ENCODE assay signal across 8 cellular contexts in the genomic region with DNA sequence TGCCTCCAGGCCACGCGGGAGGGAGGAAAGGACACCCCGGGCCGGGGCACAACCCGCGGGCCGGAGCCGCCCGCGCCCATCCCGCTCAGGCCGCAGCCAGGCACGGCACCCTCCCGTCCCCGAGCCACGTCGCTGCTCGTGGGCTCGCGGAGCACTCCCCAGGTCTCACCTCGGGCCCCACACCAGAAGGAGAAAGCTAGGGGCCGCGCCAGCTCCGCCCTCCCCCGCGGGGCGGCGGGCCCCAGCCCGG. TPM values are rescaled to one million over a fixed set of nuclear protein-coding genes. Genes with fewer than 3 reads are reported as not detected.
DNase-seq lines count a peak whose midpoint lies in the region; ATAC-seq, FAIRE-seq and TF ChIP-seq lines count a peak whose summit lies in the region.

No MANE protein-coding gene starts in this region.

- H3K27me3 ChIP-seq in HepG2 (ENCODE audit: control insufficient read depth in 1 of 2, insufficient read depth in 2 of 2, low read length in 2 of 2): no peaks in the 10 kb centered on the region; a peak in 1 of 5 replicates

- H2AFZ ChIP-seq in HepG2 (ENCODE audit: low read length): no peak overlapping the region

- H3K4me3 ChIP-seq in HepG2 (replicated peaks in 1 of 3; ENCODE audit: insufficient read depth in 1 of 3, low read depth in 2 of 3, low read length in 3 of 3): peak overlapping the region; percentile 81 to 89 (median 82)

- H3K9ac ChIP-seq in HepG2 (ENCODE audit: insufficient read depth, low read depth, low read length): peak overlapping the region; percentile 99

- H3K36me3 Mint-ChIP-seq in activated naive CD4-positive, alpha-beta T cell treated with anti-CD3 and anti-CD28 coated beads for 36 hours (ENCODE audit: low read depth): peaks cover 25% of the 10 kb centered on the region
- peaks cover 17% of the 10 kb centered on the region for H3K36me3 Mint-ChIP-seq in activated naive CD8-positive, alpha-beta T cell treated with anti-CD3 and anti-CD28 coated beads, Interleukin-2, amount 10 ng/mL, durations not matched to agents 7 days and 5 days
- H3K36me3 Mint-ChIP-seq in type B pancreatic cell: peaks cover 20% of the 10 kb centered on the region

- H3K27ac Mint-ChIP-seq in activated naive CD4-positive, alpha-beta T cell treated with anti-CD3 and anti-CD28 coated beads for 36 hours: peak overlapping the region; percentile 100
- peak overlapping the region; percentile 100 for H3K27ac Mint-ChIP-seq in activated naive CD8-positive, alpha-beta T cell treated with anti-CD3 and anti-CD28 coated beads, Interleukin-2, amount 10 ng/mL, durations not matched to agents 7 days and 5 days
- peak overlapping the region; percentile 100 for H3K27ac Mint-ChIP-seq in type B pancreatic cell

- no peak for ATAC-seq in activated naive CD8-positive, alpha-beta T cell treated with anti-CD3 and anti-CD28 coated beads, Interleukin-2, amount 10 ng/mL, durations not matched to agents 7 days and 5 days (ENCODE audit: low read depth)
- ATAC-seq in HepG2: no peak; the same call in 1 of the 3 replicates

- peaks cover 75% of the 10 kb centered on the region for H3K4me1 ChIP-seq in HepG2 (ENCODE audit: insufficient read depth, low read length)

- TF ChIP-seq RAD21 in HepG2 (CRISPR knock-in tag; IDR thresholded peaks at IDR 0.05): peak; percentile 76

- H3K9me3 ChIP-seq in HepG2 (ENCODE audit: low read length): no peaks in the 10 kb centered on the region

- peaks cover 0 to under 1% of the 10 kb centered on the region in 2 experiments; a peak in 3 of 5 replicates for H3K36me3 ChIP-seq in HepG2 (replicated peaks in 1 of 2; ENCODE audit: control insufficient read depth in 1 of 2, insufficient read depth in 2 of 2, low read length in 2 of 2)

- DNase-seq in activated naive CD4-positive, alpha-beta T cell treated with anti-CD3 and anti-CD28 coated beads for 36 hours: no peak
- DNase-seq in activated naive CD4-positive, alpha-beta T cell treated with anti-CD3 and anti-CD28 coated beads, Interleukin-2, amount 50 U/mL, for 16 hours: no peak
- no peak for DNase-seq in activated naive CD8-positive, alpha-beta T cell treated with anti-CD3 and anti-CD28 coated beads, Interleukin-2, amount 10 ng/mL, durations not matched to agents 7 days and 5 days
- no peak for DNase-seq in HepG2 (ENCODE audit: low spot score)
- no peak for DNase-seq in type B pancreatic cell (ENCODE audit: extremely low spot score, unreplicated experiment)
- no peak for DNase-seq in activated CD4-positive, CD25-positive, alpha-beta regulatory T cell (lab: John Stamatoyannopoulos, UW)
- DNase-seq in NOMO-1 (lab: John Stamatoyannopoulos, UW; ENCODE audit: unreplicated experiment in 2 of 2): no peak
- DNase-seq in globus pallidus (ENCODE audit: low spot score): no peak

- CTCF ChIA-PET in activated naive CD4-positive, alpha-beta T cell treated with anti-CD3 and anti-CD28 coated beads for 36 hours (lab: Charles Lee): interaction anchor here (1.2 kb wide), 1 partner anchor 372 kb away, joined by 3 read pairs; a partner anchor contains a TSS
- CTCF ChIA-PET in HepG2 (lab: Yijun Ruan, JAX; ENCODE audit: low intra/inter-chr PET ratio, low total read pairs): no interaction called here

- WGBS in HepG2 (ENCODE audit: low lambda C conversion rate): 0% methylated on average over 9 of the region's 29 CpGs

- peak overlapping the region; percentile 97 for H3K27ac ChIP-seq in HepG2 (ENCODE audit: extremely low read length, insufficient read depth, low read length)

- intact Hi-C loops in activated naive CD4-positive, alpha-beta T cell treated with anti-CD3 and anti-CD28 coated beads for 36 hours (cut with micrococcal nuclease): loop anchor here (1.0 to 5.0 kb wide), 14 partner anchors 41 to 1178 kb away; a partner anchor contains a TSS
- intact Hi-C loops in HepG2 (cut with micrococcal nuclease; ENCODE audit: unreplicated experiment): loop anchor here (2.0 kb wide), 1 partner anchor 42 kb away; no protein-coding TSS in a partner anchor

- H4K20me1 ChIP-seq in HepG2 (ENCODE audit: insufficient read depth, low read length): peaks cover 51% of the 10 kb centered on the region

- H3K79me2 ChIP-seq in HepG2 (ENCODE audit: insufficient read depth, low read length): peaks cover 90% of the 10 kb centered on the region

- no peaks in the 10 kb centered on the region for H3K27me3 Mint-ChIP-seq in activated naive CD4-positive, alpha-beta T cell treated with anti-CD3 and anti-CD28 coated beads for 36 hours (ENCODE audit: low read depth)
- no peaks in the 10 kb centered on the region for H3K27me3 Mint-ChIP-seq in activated naive CD8-positive, alpha-beta T cell treated with anti-CD3 and anti-CD28 coated beads, Interleukin-2, amount 10 ng/mL, durations not matched to agents 7 days and 5 days
- H3K27me3 Mint-ChIP-seq in type B pancreatic cell: peaks cover 4% of the 10 kb centered on the region

- peaks cover 70% of the 10 kb centered on the region for H3K4me1 Mint-ChIP-seq in activated naive CD4-positive, alpha-beta T cell treated with anti-CD3 and anti-CD28 coated beads for 36 hours (ENCODE audit: low read depth)
- H3K4me1 Mint-ChIP-seq in activated naive CD8-positive, alpha-beta T cell treated with anti-CD3 and anti-CD28 coated beads, Interleukin-2, amount 10 ng/mL, durations not matched to agents 7 days and 5 days: peaks cover 52% of the 10 kb centered on the region
- peaks cover 45% of the 10 kb centered on the region for H3K4me1 Mint-ChIP-seq in type B pancreatic cell (ENCODE audit: unreplicated experiment)

- POLR2A ChIA-PET in activated naive CD8-positive, alpha-beta T cell treated with anti-CD3 and anti-CD28 coated beads, Interleukin-2, amount 10 ng/mL, durations not matched to agents 7 days and 5 days (lab: Charles Lee): interaction anchor here (0.6 to 2.6 kb wide), 13 partner anchors 10 to 693 kb away, joined by 3 to 9 read pairs (median 5); a partner anchor contains a TSS
- POLR2A ChIA-PET in HepG2 (lab: Yijun Ruan, JAX): interaction anchor here (0.6 to 4.3 kb wide), 40 partner anchors 9 to 728 kb away, joined by 3 to 55 read pairs (median 4); a partner anchor contains a TSS

- no peak for TF ChIP-seq CTCF in HepG2 (CRISPR knock-in tag; IDR thresholded peaks at IDR 0.05)
- no peak for TF ChIP-seq CTCF in type B pancreatic cell (conservative IDR thresholded peaks at IDR 0.05)

- TF ChIP-seq EP300 in HepG2 (IDR thresholded peaks at IDR 0.05; ENCODE audit: low read depth in 2 of 2, low read length in 2 of 2) (no peak; a peak in 1 of 4 replicates), HepG2 (CRISPR knock-in tag; IDR thresholded peaks at IDR 0.05; ENCODE audit: borderline replicate concordance) (no peak)

- in situ Hi-C loops in HepG2 (cut with HindIII; ENCODE audit: extremely low pct_ligation_motif_present, low pct_unique_long_range_greater_than_20kb): loop anchor here (5.0 kb wide), 2 partner anchors 37 to 48 kb away; no protein-coding TSS in a partner anchor

- TF ChIP-seq POLR2A in HepG2 (IDR thresholded peaks at IDR 0.05; ENCODE audit: insufficient read depth in 1 of 2, low read depth in 2 of 2, low read length in 2 of 2): peak; percentile 78 to 85

- H3K4me3 Mint-ChIP-seq in activated naive CD4-positive, alpha-beta T cell treated with anti-CD3 and anti-CD28 coated beads for 36 hours: peak overlapping the region; percentile 100
- peak overlapping the region; percentile 100 for H3K4me3 Mint-ChIP-seq in activated naive CD8-positive, alpha-beta T cell treated with anti-CD3 and anti-CD28 coated beads, Interleukin-2, amount 10 ng/mL, durations not matched to agents 7 days and 5 days
- peak overlapping the region; percentile 100 for H3K4me3 Mint-ChIP-seq in type B pancreatic cell

- FAIRE-seq in HepG2 (lab: Jason Lieb, UNC): no peak

- BruUV-seq in HepG2 (replicated peaks; lab: Mats Ljungman, UMichigan): no TSS peak

- no peaks in the 10 kb centered on the region for H3K9me3 Mint-ChIP-seq in activated naive CD4-positive, alpha-beta T cell treated with anti-CD3 and anti-CD28 coated beads for 36 hours
- no peaks in the 10 kb centered on the region for H3K9me3 Mint-ChIP-seq in activated naive CD8-positive, alpha-beta T cell treated with anti-CD3 and anti-CD28 coated beads, Interleukin-2, amount 10 ng/mL, durations not matched to agents 7 days and 5 days
- H3K9me3 Mint-ChIP-seq in type B pancreatic cell: no peaks in the 10 kb centered on the region

- H3K4me2 ChIP-seq in HepG2 (ENCODE audit: low read depth, low read length): peak overlapping the region; percentile 96

RNA-seq across cellular contexts. Expression of a gene that starts 0.6 kb away (rescaled TPM):
- 100 to 1,000 TPM; 278 to 297 TPM for total RNA-seq in activated naive CD4-positive, alpha-beta T cell treated with anti-CD3 and anti-CD28 coated beads for 36 hours
- 100 to 1,000 TPM; 158 TPM for total RNA-seq in activated naive CD8-positive, alpha-beta T cell treated with anti-CD3 and anti-CD28 coated beads, Interleukin-2, amount 10 ng/mL, durations not matched to agents 7 days and 5 days
- 707 and 912 TPM in 2 replicates for total RNA-seq in HepG2 (2016; rRNA removed; fragmentation: Illumina TruSeq; extraction: Trizol)
- 195 and 216 TPM in 2 replicates for total RNA-seq in HepG2 (2016; cell fraction: cytosol; rRNA removed; fragmentation: Illumina TruSeq; extraction: Trizol; ENCODE audit: low read depth)
- 687 and 831 TPM in 2 replicates for total RNA-seq in HepG2 (2016; cell fraction: insoluble cytoplasmic fraction; rRNA removed; fragmentation: Illumina TruSeq; extraction: Trizol)
- 620 and 676 TPM in 2 replicates for total RNA-seq in HepG2 (2016; cell fraction: membrane; rRNA removed; fragmentation: Illumina TruSeq; extraction: Trizol)
- total RNA-seq in HepG2 (2016; cell fraction: nucleus; rRNA removed; fragmentation: Illumina TruSeq; extraction: Trizol): 437 and 494 TPM in 2 replicates
- 434 and 464 TPM in 2 replicates for polyA plus RNA-seq in HepG2 (2011; rRNA removed)
- 419 and 448 TPM in 2 replicates for polyA plus RNA-seq in HepG2 (2011; cell fraction: cytosol; rRNA removed)
- 618 and 764 TPM in 2 replicates for polyA plus RNA-seq in HepG2 (2011; cell fraction: nucleus; rRNA removed)
- 461 and 517 TPM in 2 replicates for polyA plus RNA-seq in HepG2 (2012)
- 179 and 188 TPM in 2 replicates for polyA plus RNA-seq in HepG2 (2016; cell fraction: cytosol; fragmentation: Illumina TruSeq; extraction: Trizol; ENCODE audit: low read depth)
- 695 and 895 TPM in 2 replicates for polyA plus RNA-seq in HepG2 (2016; cell fraction: insoluble cytoplasmic fraction; fragmentation: Illumina TruSeq; extraction: Trizol; ENCODE audit: low read depth)
- polyA plus RNA-seq in HepG2 (2016; cell fraction: membrane; fragmentation: Illumina TruSeq; extraction: Trizol; ENCODE audit: low read depth): 483 and 563 TPM in 2 replicates
- polyA plus RNA-seq in HepG2 (2016; cell fraction: nucleus; fragmentation: Illumina TruSeq; extraction: Trizol; ENCODE audit: insufficient read depth, low read depth): 674 and 742 TPM in 2 replicates
- polyA minus RNA-seq in HepG2 (2011; rRNA and poly(A)+ RNA removed; ENCODE audit: low replicate concordance): 303 and 643 TPM in 2 replicates
- polyA minus RNA-seq in HepG2 (2011; cell fraction: cytosol; rRNA and poly(A)+ RNA removed): 590 and 596 TPM in 2 replicates
- polyA minus RNA-seq in HepG2 (2011; cell fraction: nucleus; rRNA and poly(A)+ RNA removed): 603 and 678 TPM in 2 replicates
- total RNA-seq in type B pancreatic cell (ENCODE audit: low replicate concordance): 466 and 659 TPM in 2 replicates

RNA-seq across cellular contexts. Expression of a gene that starts 0.9 kb away (rescaled TPM):
- total RNA-seq in activated naive CD4-positive, alpha-beta T cell treated with anti-CD3 and anti-CD28 coated beads for 36 hours: 100 to 1,000 TPM; 216 to 227 TPM
- total RNA-seq in activated naive CD8-positive, alpha-beta T cell treated with anti-CD3 and anti-CD28 coated beads, Interleukin-2, amount 10 ng/mL, durations not matched to agents 7 days and 5 days: 100 to 1,000 TPM; 259 to 275 TPM
- total RNA-seq in HepG2 (2016; rRNA removed; fragmentation: Illumina TruSeq; extraction: Trizol): 493 and 750 TPM in 2 replicates
- total RNA-seq in HepG2 (2016; cell fraction: cytosol; rRNA removed; fragmentation: Illumina TruSeq; extraction: Trizol; ENCODE audit: low read depth): 68.0 and 78.0 TPM in 2 replicates
- 485 and 732 TPM in 2 replicates for total RNA-seq in HepG2 (2016; cell fraction: insoluble cytoplasmic fraction; rRNA removed; fragmentation: Illumina TruSeq; extraction: Trizol)
- 155 and 168 TPM in 2 replicates for total RNA-seq in HepG2 (2016; cell fraction: membrane; rRNA removed; fragmentation: Illumina TruSeq; extraction: Trizol)
- total RNA-seq in HepG2 (2016; cell fraction: nucleus; rRNA removed; fragmentation: Illumina TruSeq; extraction: Trizol): 303 and 351 TPM in 2 replicates
- 579 and 733 TPM in 2 replicates for polyA plus RNA-seq in HepG2 (2011; rRNA removed)
- polyA plus RNA-seq in HepG2 (2011; cell fraction: cytosol; rRNA removed): 208 and 366 TPM in 2 replicates
- polyA plus RNA-seq in HepG2 (2011; cell fraction: nucleus; rRNA removed): 383 and 475 TPM in 2 replicates
- polyA plus RNA-seq in HepG2 (2012): 320 and 513 TPM in 2 replicates
- 35.1 and 36.8 TPM in 2 replicates for polyA plus RNA-seq in HepG2 (2016; cell fraction: cytosol; fragmentation: Illumina TruSeq; extraction: Trizol; ENCODE audit: low read depth)
- 746 and 761 TPM in 2 replicates for polyA plus RNA-seq in HepG2 (2016; cell fraction: insoluble cytoplasmic fraction; fragmentation: Illumina TruSeq; extraction: Trizol; ENCODE audit: low read depth)
- 102 and 104 TPM in 2 replicates for polyA plus RNA-seq in HepG2 (2016; cell fraction: membrane; fragmentation: Illumina TruSeq; extraction: Trizol; ENCODE audit: low read depth)
- 515 and 562 TPM in 2 replicates for polyA plus RNA-seq in HepG2 (2016; cell fraction: nucleus; fragmentation: Illumina TruSeq; extraction: Trizol; ENCODE audit: insufficient read depth, low read depth)
- 234 and 609 TPM in 2 replicates for polyA minus RNA-seq in HepG2 (2011; rRNA and poly(A)+ RNA removed; ENCODE audit: low replicate concordance)
- 218 and 237 TPM in 2 replicates for polyA minus RNA-seq in HepG2 (2011; cell fraction: cytosol; rRNA and poly(A)+ RNA removed)
- 446 and 458 TPM in 2 replicates for polyA minus RNA-seq in HepG2 (2011; cell fraction: nucleus; rRNA and poly(A)+ RNA removed)
- 333 and 425 TPM in 2 replicates for total RNA-seq in type B pancreatic cell (ENCODE audit: low replicate concordance)

RNA-seq across cellular contexts. Expression of a gene that starts 41.2 kb away (rescaled TPM):
- total RNA-seq in activated naive CD4-positive, alpha-beta T cell treated with anti-CD3 and anti-CD28 coated beads for 36 hours: 10 to 100 TPM; 19.5 to 19.6 TPM
- 10 to 100 TPM; 17.7 to 18.3 TPM for total RNA-seq in activated naive CD8-positive, alpha-beta T cell treated with anti-CD3 and anti-CD28 coated beads, Interleukin-2, amount 10 ng/mL, durations not matched to agents 7 days and 5 days
- total RNA-seq in HepG2 (2016; rRNA removed; fragmentation: Illumina TruSeq; extraction: Trizol): 43.3 and 45.4 TPM in 2 replicates
- total RNA-seq in HepG2 (2016; cell fraction: cytosol; rRNA removed; fragmentation: Illumina TruSeq; extraction: Trizol; ENCODE audit: low read depth): 60.7 and 66.0 TPM in 2 replicates
- 39.9 and 41.1 TPM in 2 replicates for total RNA-seq in HepG2 (2016; cell fraction: insoluble cytoplasmic fraction; rRNA removed; fragmentation: Illumina TruSeq; extraction: Trizol)
- total RNA-seq in HepG2 (2016; cell fraction: membrane; rRNA removed; fragmentation: Illumina TruSeq; extraction: Trizol): 26.8 and 27.2 TPM in 2 replicates
- total RNA-seq in HepG2 (2016; cell fraction: nucleus; rRNA removed; fragmentation: Illumina TruSeq; extraction: Trizol): 40.7 and 47.5 TPM in 2 replicates
- 28.0 and 29.5 TPM in 2 replicates for polyA plus RNA-seq in HepG2 (2011; rRNA removed)
- 14.2 and 16.0 TPM in 2 replicates for polyA plus RNA-seq in HepG2 (2011; cell fraction: cytosol; rRNA removed)
- 67.3 and 75.5 TPM in 2 replicates for polyA plus RNA-seq in HepG2 (2011; cell fraction: nucleus; rRNA removed)
- polyA plus RNA-seq in HepG2 (2012): 28.7 and 33.3 TPM in 2 replicates
- 3.3 and 4.4 TPM in 2 replicates for polyA plus RNA-seq in HepG2 (2016; cell fraction: cytosol; fragmentation: Illumina TruSeq; extraction: Trizol; ENCODE audit: low read depth)
- 24.1 and 27.0 TPM in 2 replicates for polyA plus RNA-seq in HepG2 (2016; cell fraction: insoluble cytoplasmic fraction; fragmentation: Illumina TruSeq; extraction: Trizol; ENCODE audit: low read depth)
- polyA plus RNA-seq in HepG2 (2016; cell fraction: membrane; fragmentation: Illumina TruSeq; extraction: Trizol; ENCODE audit: low read depth): 6.7 and 9.3 TPM in 2 replicates
- 43.0 and 49.1 TPM in 2 replicates for polyA plus RNA-seq in HepG2 (2016; cell fraction: nucleus; fragmentation: Illumina TruSeq; extraction: Trizol; ENCODE audit: insufficient read depth, low read depth)
- 62.3 and 67.5 TPM in 2 replicates for polyA minus RNA-seq in HepG2 (2011; rRNA and poly(A)+ RNA removed; ENCODE audit: low replicate concordance)
- 23.7 and 25.8 TPM in 2 replicates for polyA minus RNA-seq in HepG2 (2011; cell fraction: cytosol; rRNA and poly(A)+ RNA removed)
- polyA minus RNA-seq in HepG2 (2011; cell fraction: nucleus; rRNA and poly(A)+ RNA removed): 56.9 and 62.9 TPM in 2 replicates
- total RNA-seq in type B pancreatic cell (ENCODE audit: low replicate concordance): 62.5 and 71.1 TPM in 2 replicates
